In the genomic region with DNA sequence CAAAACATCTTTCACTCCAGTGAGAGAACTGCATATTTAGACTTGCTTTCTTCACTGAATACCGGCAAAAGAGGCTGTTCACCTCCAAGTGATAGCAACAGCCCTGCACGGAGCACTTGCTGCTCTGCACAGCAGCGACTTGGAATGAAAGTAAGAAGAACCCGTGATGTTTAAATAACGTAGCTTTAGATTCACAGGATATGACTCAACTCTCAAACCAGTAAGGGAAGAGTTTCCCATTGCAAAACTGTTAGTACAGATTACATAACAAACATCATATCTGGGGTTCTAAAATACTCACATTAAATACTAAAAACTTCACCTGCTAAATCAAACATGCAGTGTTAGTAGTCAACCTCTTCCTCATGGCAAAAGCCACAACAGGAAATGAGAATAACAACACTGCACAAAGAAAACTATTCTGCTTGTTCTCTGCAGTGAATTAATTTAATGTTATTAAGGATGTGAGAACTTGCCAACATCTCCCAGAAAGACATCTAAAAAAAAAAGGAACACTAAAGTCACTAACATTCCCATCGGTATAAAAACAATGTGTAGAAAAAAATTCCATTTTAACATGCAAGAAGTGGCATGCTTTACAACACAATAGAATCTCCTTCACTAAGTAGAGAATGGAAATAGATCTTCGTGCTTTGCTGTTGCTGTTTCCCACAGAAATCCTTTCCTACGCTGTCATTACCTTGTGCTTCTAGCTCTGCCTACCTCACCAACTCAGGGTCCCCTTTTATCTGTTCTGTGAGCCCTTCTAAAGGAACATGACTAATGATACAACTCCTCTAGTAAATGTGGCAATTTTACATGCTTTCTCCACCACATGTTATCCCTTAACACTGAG, we compare ENCODE assay signal across 8 cellular contexts.
A peak's percentile ranks its signal among the peaks of the same experiment; 100 is the strongest.
DNase-seq lines count a peak whose midpoint lies in the region; ATAC-seq and TF ChIP-seq lines count a peak whose summit lies in the region.

No MANE protein-coding gene starts in this region.

- peaks cover 2 to 11% (median 6%) of the 10 kb centered on the region in 7 donors for H3K9me3 Mint-ChIP-seq in CD14-positive monocyte

- H3K9me3 ChIP-seq in PC-3 (ENCODE audit: low read length) (no peaks in the 10 kb centered on the region), breast epithelium (no peaks in the 10 kb centered on the region), subcutaneous abdominal adipose tissue (ENCODE audit: control insufficient read depth in 5 of 5, low read length in 5 of 5) (no peaks in the 10 kb centered on the region)

- no peaks in the 10 kb centered on the region for H3K9me2 ChIP-seq in PC-3 (replicated peaks; ENCODE audit: low read length)

- H3K36me3 ChIP-seq in PC-3 (ENCODE audit: low read depth, low read length) = no peaks in the 10 kb centered on the region
- H3K36me3 ChIP-seq in breast epithelium = no peaks in the 10 kb centered on the region
- H3K36me3 ChIP-seq in subcutaneous abdominal adipose tissue (ENCODE audit: control insufficient read depth in 5 of 5, insufficient read depth in 5 of 5, low read length in 5 of 5) = no peaks in the 10 kb centered on the region

- DNase-seq in CD14-positive monocyte (ENCODE audit: low spot score) (peak; percentile 77), PC-3 (peak; percentile 83), breast epithelium (ENCODE audit: low spot score in 2 of 2) (no peak), kidney glomerular epithelial cell (lab: John Stamatoyannopoulos, UW) (peak; percentile 80)
- no peak for DNase-seq in activated CD4-positive, CD25-positive, alpha-beta regulatory T cell (lab: John Stamatoyannopoulos, UW)

- peaks cover 35% of the 10 kb centered on the region for H3K4me1 ChIP-seq in PC-3 (ENCODE audit: insufficient read depth, low read length)
- no peaks in the 10 kb centered on the region for H3K4me1 ChIP-seq in breast epithelium
- H3K4me1 ChIP-seq in subcutaneous abdominal adipose tissue (ENCODE audit: control insufficient read depth in 5 of 5, insufficient read depth in 5 of 5, low read length in 5 of 5) = peaks cover 0 to 10% (median 8%) of the 10 kb centered on the region in 5 donors

- peak overlapping the region; percentile 89 for H3K4me2 ChIP-seq in PC-3 (ENCODE audit: low read length)

- peak overlapping the region; percentile 33 for H2AFZ ChIP-seq in PC-3 (ENCODE audit: low read length)

- peaks cover 45% of the 10 kb centered on the region for H3K4me1 Mint-ChIP-seq in CD14-positive monocyte

- peak overlapping the region; percentile 81 for H3K9ac ChIP-seq in PC-3 (ENCODE audit: low read length)
- peak overlapping the region; percentile 40 to 71 (median 63) for H3K9ac ChIP-seq in subcutaneous abdominal adipose tissue (ENCODE audit: low read length in 5 of 5)

- no peak for TF ChIP-seq POLR2A in breast epithelium (IDR thresholded peaks at IDR 0.05)

- intact Hi-C loops in CD14-positive monocyte (cut with micrococcal nuclease) (loop anchor here in 1 of 2 donors (10.0 kb wide), 1 partner anchor 57 kb away; no protein-coding TSS in a partner anchor), PC-3 (cut with micrococcal nuclease) (loop anchor here (2.0 kb wide), 3 partner anchors 25 to 157 kb away; no protein-coding TSS in a partner anchor), breast epithelium (cut with DNase I; ENCODE audit: low total_unique reads) (no loop called here)

- peak; percentile 92 for ATAC-seq in GM18909 (IDR thresholded peaks at IDR 0.05; ENCODE audit: poor library complexity, unreplicated experiment)
- peak; percentile 86 for ATAC-seq in HG03066 (IDR thresholded peaks at IDR 0.05; ENCODE audit: low read depth, unreplicated experiment)
- peak; percentile 79 for ATAC-seq in PC-3

- H3K36me3 Mint-ChIP-seq in CD14-positive monocyte = peaks cover 4 to 7% of the 10 kb centered on the region in 2 donors

- H3K79me2 ChIP-seq in PC-3 (ENCODE audit: low read length) = peaks cover 17% of the 10 kb centered on the region

- H3K27ac Mint-ChIP-seq in CD14-positive monocyte = peak overlapping the region; percentile 90 to 98 (median 95)

- TF ChIP-seq CTCF in CD14-positive monocyte (IDR thresholded peaks at IDR 0.05) (no peak), PC-3 (conservative IDR thresholded peaks at IDR 0.05; ENCODE audit: low read depth, low read length) (no peak), breast epithelium (IDR thresholded peaks at IDR 0.05) (no peak)

- H3K27ac ChIP-seq in PC-3 (ENCODE audit: low read length) (peak overlapping the region; percentile 82), breast epithelium (peak overlapping the region in 1 of 2 donors; percentile 53), subcutaneous abdominal adipose tissue (ENCODE audit: low read depth, low read length) (peak overlapping the region; percentile 73)

- H3K27me3 ChIP-seq in PC-3 (ENCODE audit: low read length) (no peaks in the 10 kb centered on the region), breast epithelium (no peaks in the 10 kb centered on the region), subcutaneous abdominal adipose tissue (ENCODE audit: control insufficient read depth in 5 of 5, insufficient read depth in 4 of 5, low read length in 5 of 5) (no peaks in the 10 kb centered on the region)

- CTCF ChIA-PET in PC-3 (lab: Charles Lee) = no interaction called here

- peak overlapping the region; percentile 76 to 93 for H3K4me3 Mint-ChIP-seq in CD14-positive monocyte

- H4K20me1 ChIP-seq in PC-3 (ENCODE audit: low read length) = peaks cover 13% of the 10 kb centered on the region; the same call in 1 of the 2 replicates

- H3K27me3 Mint-ChIP-seq in CD14-positive monocyte (ENCODE audit: low read depth in 3 of 3) = peaks cover 0 to 3% (median 0%) of the 10 kb centered on the region in 3 donors

- BruUV-seq in PC-3 (replicated peaks; lab: Mats Ljungman, UMichigan) = no TSS peak

- H3F3A ChIP-seq in PC-3 (ENCODE audit: low read length, unreplicated experiment) = no peaks in the 10 kb centered on the region

- POLR2A ChIA-PET in PC-3 (lab: Charles Lee; ENCODE audit: unreplicated experiment) = interaction anchor here (0.6 kb wide), 2 partner anchors 17 to 1854 kb away, joined by 3 to 5 read pairs; a partner anchor contains a TSS

- H3K4me3 ChIP-seq in PC-3 (ENCODE audit: low read length) = peak overlapping the region; percentile 77
- peak overlapping the region; percentile 26 to 60 (median 35) for H3K4me3 ChIP-seq in breast epithelium
- peak overlapping the region; percentile 65 to 84 (median 68) for H3K4me3 ChIP-seq in subcutaneous abdominal adipose tissue (ENCODE audit: low read depth in 1 of 5, low read length in 5 of 5)

Comparison
In these comparisons a context has a peak if more than half of its experiments do, and no peak if none do; other contexts are left out.
1. DNase-seq: peak in CD14-positive monocyte (single experiment), PC-3 (single experiment) and kidney glomerular epithelial cell (single experiment); none in breast epithelium (0 of 2) and activated CD4-positive, CD25-positive, alpha-beta regulatory T cell (0 of 4).
2. Peak in every context shown above with its lines, with median percentiles within 50 percentile points of each other: ATAC-seq and H3K4me3 ChIP-seq.